Comparison of ENCODE assay signal across 29 cellular contexts in genomic region chr2:20965221-20965620, GRCh38.
"Had no signal": no experiment of that assay in that cellular context is flagged by ENCODE, and none has a peak within 500 bp of the region (broad histone marks: within the 10 kb centered on the region; RNA-seq: fewer than 3 reads in every experiment).

No MANE protein-coding gene starts in this region.

- H3K27me3 ChIP-seq: ascending aorta had no signal

- H3K9me3 Mint-ChIP-seq: activated CD4-positive, alpha-beta memory T cell treated with anti-CD3 and anti-CD28 coated beads, Interleukin-2, amount 10 ng/mL, durations not matched to agents 7 days and 5 days; activated CD4-positive, alpha-beta T cell treated with anti-CD3 and anti-CD28 coated beads, Interleukin-2, amount 10 ng/mL, durations not matched to agents 7 days and 5 days; activated naive CD4-positive, alpha-beta T cell treated with anti-CD3 and anti-CD28 coated beads, Interleukin-2, amount 10 ng/mL, durations not matched to agents 7 days and 5 days; activated naive CD4-positive, alpha-beta T cell treated with anti-CD3 and anti-CD28 coated beads, Interleukin-2, amount 50 U/mL, for 72 hours; activated naive CD8-positive, alpha-beta T cell treated with anti-CD3 and anti-CD28 coated beads, Interleukin-2, amount 10 ng/mL, durations not matched to agents 7 days and 5 days; activated T-cell treated with anti-CD3 and anti-CD28 coated beads, Interleukin-2, amount 50 U/mL, for 24 hours; activated T-cell treated with anti-CD3 and anti-CD28 coated beads, Interleukin-2, amount 50 U/mL, for 72 hours; central memory CD8-positive, alpha-beta T cell; dendritic cell treated with granulocyte-macrophage colony-stimulating factor and Interleukin-4, amounts not matched to agents 40 ng/mL and 50 ng/mL, for 4 days; endodermal cell; WTC11 had no signal

- ATAC-seq: activated naive CD4-positive, alpha-beta T cell treated with anti-CD3 and anti-CD28 coated beads, Interleukin-2, amount 50 U/mL, for 72 hours; activated T-cell treated with anti-CD3 and anti-CD28 coated beads, Interleukin-2, amount 50 U/mL, for 72 hours; esophagus mucosa; WTC11 had no signal

- DNase-seq: activated CD4-positive, alpha-beta memory T cell treated with anti-CD3 and anti-CD28 coated beads, Interleukin-2, amount 10 ng/mL, durations not matched to agents 7 days and 5 days; activated CD4-positive, alpha-beta T cell treated with anti-CD3 and anti-CD28 coated beads for 1 hour; activated CD4-positive, alpha-beta T cell treated with anti-CD3 and anti-CD28 coated beads for 4 hours; activated CD4-positive, alpha-beta T cell treated with anti-CD3 and anti-CD28 coated beads, Interleukin-2, amount 10 ng/mL, durations not matched to agents 7 days and 5 days; activated CD4-positive, alpha-beta T cell treated with anti-CD3 and anti-CD28 coated beads, Interleukin-2, amount 50 U/mL, for 4 hours; activated CD8-positive, alpha-beta memory T cell treated with anti-CD3 and anti-CD28 coated beads, Interleukin-2, amount 50 U/mL, for 48 hours; activated gamma-delta T cell; activated naive CD4-positive, alpha-beta T cell; activated naive CD4-positive, alpha-beta T cell treated with anti-CD3 and anti-CD28 coated beads, Interleukin-2, amount 10 ng/mL, durations not matched to agents 7 days and 5 days; activated naive CD8-positive, alpha-beta T cell treated with anti-CD3 and anti-CD28 coated beads, Interleukin-2, amount 10 ng/mL, durations not matched to agents 7 days and 5 days; activated T-cell treated with anti-CD3 and anti-CD28 coated beads for 4 hours; activated T-cell treated with anti-CD3 and anti-CD28 coated beads, Interleukin-2, amount 50 U/mL, for 24 hours; activated T-cell treated with anti-CD3 and anti-CD28 coated beads, Interleukin-2, amount 50 U/mL, for 72 hours; dorsolateral prefrontal cortex; effector memory CD4-positive, alpha-beta T cell; endodermal cell; glutamatergic neuron; T-helper 2 cell had no signal

- H3K4me1 ChIP-seq: breast epithelium had no signal

- H3K4me1 Mint-ChIP-seq: activated CD4-positive, alpha-beta memory T cell treated with anti-CD3 and anti-CD28 coated beads, Interleukin-2, amount 10 ng/mL, durations not matched to agents 7 days and 5 days; activated CD4-positive, alpha-beta T cell treated with anti-CD3 and anti-CD28 coated beads, Interleukin-2, amount 10 ng/mL, durations not matched to agents 7 days and 5 days; activated naive CD4-positive, alpha-beta T cell treated with anti-CD3 and anti-CD28 coated beads, Interleukin-2, amount 10 ng/mL, durations not matched to agents 7 days and 5 days; activated naive CD8-positive, alpha-beta T cell treated with anti-CD3 and anti-CD28 coated beads, Interleukin-2, amount 10 ng/mL, durations not matched to agents 7 days and 5 days; brain; central memory CD8-positive, alpha-beta T cell; endodermal cell; WTC11 had no signal

- H3K27ac ChIP-seq: breast epithelium, cardiac muscle cell, coronary artery, dorsolateral prefrontal cortex, VCaP had no signal

- H3K36me3 Mint-ChIP-seq: activated naive CD4-positive, alpha-beta T cell treated with anti-CD3 and anti-CD28 coated beads, Interleukin-2, amount 10 ng/mL, durations not matched to agents 7 days and 5 days; activated naive CD4-positive, alpha-beta T cell treated with anti-CD3 and anti-CD28 coated beads, Interleukin-2, amount 50 U/mL, for 72 hours; activated naive CD8-positive, alpha-beta T cell treated with anti-CD3 and anti-CD28 coated beads, Interleukin-2, amount 10 ng/mL, durations not matched to agents 7 days and 5 days; brain; WTC11 had no signal

- H3K9me3 ChIP-seq: ascending aorta, breast epithelium had no signal

- H3K4me3 Mint-ChIP-seq: activated CD4-positive, alpha-beta memory T cell treated with anti-CD3 and anti-CD28 coated beads, Interleukin-2, amount 10 ng/mL, durations not matched to agents 7 days and 5 days; activated CD4-positive, alpha-beta T cell treated with anti-CD3 and anti-CD28 coated beads, Interleukin-2, amount 10 ng/mL, durations not matched to agents 7 days and 5 days; activated naive CD4-positive, alpha-beta T cell treated with anti-CD3 and anti-CD28 coated beads, Interleukin-2, amount 10 ng/mL, durations not matched to agents 7 days and 5 days; activated naive CD8-positive, alpha-beta T cell treated with anti-CD3 and anti-CD28 coated beads, Interleukin-2, amount 10 ng/mL, durations not matched to agents 7 days and 5 days; activated T-cell treated with anti-CD3 and anti-CD28 coated beads, Interleukin-2, amount 50 U/mL, for 24 hours; activated T-cell treated with anti-CD3 and anti-CD28 coated beads, Interleukin-2, amount 50 U/mL, for 72 hours; brain; central memory CD8-positive, alpha-beta T cell; dendritic cell treated with granulocyte-macrophage colony-stimulating factor and Interleukin-4, amounts not matched to agents 40 ng/mL and 50 ng/mL, for 4 days; endodermal cell; WTC11 had no signal

- H3K36me3 ChIP-seq: ascending aorta, breast epithelium, cardiac muscle cell had no signal

- H3K4me3 ChIP-seq: ascending aorta, breast epithelium, cardiac muscle cell, coronary artery, dorsolateral prefrontal cortex had no signal

- H3K27ac Mint-ChIP-seq: activated CD4-positive, alpha-beta memory T cell treated with anti-CD3 and anti-CD28 coated beads, Interleukin-2, amount 10 ng/mL, durations not matched to agents 7 days and 5 days; activated CD4-positive, alpha-beta T cell treated with anti-CD3 and anti-CD28 coated beads, Interleukin-2, amount 10 ng/mL, durations not matched to agents 7 days and 5 days; activated naive CD4-positive, alpha-beta T cell treated with anti-CD3 and anti-CD28 coated beads, Interleukin-2, amount 10 ng/mL, durations not matched to agents 7 days and 5 days; activated naive CD4-positive, alpha-beta T cell treated with anti-CD3 and anti-CD28 coated beads, Interleukin-2, amount 50 U/mL, for 72 hours; activated naive CD8-positive, alpha-beta T cell treated with anti-CD3 and anti-CD28 coated beads, Interleukin-2, amount 10 ng/mL, durations not matched to agents 7 days and 5 days; activated T-cell treated with anti-CD3 and anti-CD28 coated beads, Interleukin-2, amount 50 U/mL, for 24 hours; activated T-cell treated with anti-CD3 and anti-CD28 coated beads, Interleukin-2, amount 50 U/mL, for 72 hours; brain; dendritic cell treated with granulocyte-macrophage colony-stimulating factor and Interleukin-4, amounts not matched to agents 40 ng/mL and 50 ng/mL, for 4 days; endodermal cell; WTC11 had no signal
